Comparison of ENCODE assay signal across 20 cellular contexts in the genomic region with DNA sequence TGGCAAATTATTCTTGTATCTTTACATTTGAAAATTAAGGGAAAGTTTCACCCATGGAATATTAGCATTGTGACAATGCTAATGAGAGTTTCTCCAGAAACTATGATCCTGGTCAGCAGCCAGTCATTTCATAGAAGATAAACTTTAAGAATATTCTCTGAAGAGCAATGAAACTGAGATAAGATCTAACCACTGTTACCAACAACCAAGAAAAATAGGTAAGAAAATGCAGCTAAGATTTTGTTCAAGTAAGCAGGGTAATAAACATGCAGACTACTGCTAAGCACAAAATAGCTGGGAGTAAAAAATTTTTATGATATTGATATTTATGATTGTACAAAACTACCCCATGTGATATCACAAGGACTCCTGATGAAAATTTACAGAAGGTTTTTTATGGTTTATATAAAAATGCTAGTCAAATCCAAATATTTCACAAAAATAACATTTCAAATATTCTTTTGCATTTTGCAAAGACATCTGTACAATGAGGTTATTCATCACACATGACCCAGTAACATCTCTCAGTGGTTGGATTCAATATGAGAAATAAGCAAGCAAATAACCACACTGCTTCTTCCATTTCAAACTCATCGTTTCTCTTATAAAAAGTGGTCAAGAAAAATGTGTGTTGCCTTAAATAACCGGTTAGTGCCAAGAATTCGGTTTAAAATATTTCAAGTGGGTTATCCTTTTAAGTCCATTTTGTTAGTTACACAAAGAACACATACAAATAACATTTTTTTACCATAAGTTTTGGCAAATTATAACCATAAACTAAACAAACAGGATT.
DNase-seq lines count a peak whose midpoint lies in the region; ATAC-seq and TF ChIP-seq lines count a peak whose summit lies in the region.
"Had no signal": no experiment of that assay in that cellular context is flagged by ENCODE, and none has a peak within 500 bp of the region (broad histone marks: within the 10 kb centered on the region; RNA-seq: fewer than 3 reads in every experiment).

No MANE protein-coding gene starts in this region.

- POLR2A ChIA-PET in activated CD4-positive, alpha-beta memory T cell treated with anti-CD3 and anti-CD28 coated beads, Interleukin-2, amount 10 ng/mL, durations not matched to agents 7 days and 5 days (lab: Charles Lee): interaction anchor here (1.3 to 1.4 kb wide), 2 partner anchors 13 to 109 kb away, joined by 3 to 5 read pairs; no protein-coding TSS in a partner anchor
- POLR2A ChIA-PET in activated CD4-positive, alpha-beta memory T cell treated with anti-CD3 and anti-CD28 coated beads for 36 hours (lab: Charles Lee): no interaction called here
- POLR2A ChIA-PET in CD4-positive, alpha-beta T cell (lab: Charles Lee): interaction anchor here (2.4 kb wide), 1 partner anchor 13 kb away, joined by 16 read pairs; no protein-coding TSS in a partner anchor
- POLR2A ChIA-PET in T-cell (lab: Charles Lee): no interaction called here

- no peaks in the 10 kb centered on the region for H3K36me3 Mint-ChIP-seq in activated CD4-positive, alpha-beta memory T cell treated with anti-CD3 and anti-CD28 coated beads, Interleukin-2, amount 10 ng/mL, durations not matched to agents 7 days and 5 days (ENCODE audit: low read depth)
- H3K36me3 Mint-ChIP-seq in activated CD4-positive, alpha-beta memory T cell treated with anti-CD3 and anti-CD28 coated beads for 36 hours: no peaks in the 10 kb centered on the region
- H3K36me3 Mint-ChIP-seq in CD4-positive, alpha-beta T cell (ENCODE audit: low read depth): peaks cover 35% of the 10 kb centered on the region
- peaks cover 26% of the 10 kb centered on the region for H3K36me3 Mint-ChIP-seq in T-cell
- H3K36me3 Mint-ChIP-seq: IgD-negative memory B cell had no signal

- no peak for TF ChIP-seq CTCF in CD4-positive, alpha-beta T cell (IDR thresholded peaks at IDR 0.05)

- no peak for ATAC-seq in CD4-positive, alpha-beta T cell (ENCODE audit: poor library complexity)
- ATAC-seq in T-cell (replicated peaks in 1 of 4) (peak; percentile 39 to 65 (median 52)), GM21423 (IDR thresholded peaks at IDR 0.05; ENCODE audit: unreplicated experiment) (no peak)
- ATAC-seq: activated T-cell treated with anti-CD3 and anti-CD28 coated beads, Interleukin-2, amount 50 U/mL, for 4 hours; GM23338; pancreas; stimulated activated naive B cell treated with anti-CD40 and anti-IgM and Interleukin-4, amounts not matched to agents 10 μg/mL and 1 μg/mL and 100 μg/mL, for 72 hours had no signal

- CTCF ChIA-PET in activated CD4-positive, alpha-beta memory T cell treated with anti-CD3 and anti-CD28 coated beads, Interleukin-2, amount 10 ng/mL, durations not matched to agents 7 days and 5 days (lab: Charles Lee): interaction anchor here (0.6 kb wide), 1 partner anchor 14 kb away, joined by 7 read pairs; no protein-coding TSS in a partner anchor
- CTCF ChIA-PET in activated CD4-positive, alpha-beta memory T cell treated with anti-CD3 and anti-CD28 coated beads for 36 hours (lab: Charles Lee): interaction anchor here (0.9 kb wide), 1 partner anchor 8 kb away, joined by 3 read pairs; no protein-coding TSS in a partner anchor
- CTCF ChIA-PET in CD4-positive, alpha-beta T cell (lab: Charles Lee): no interaction called here
- CTCF ChIA-PET in T-cell (lab: Charles Lee): no interaction called here

- no peak for DNase-seq in activated CD4-positive, alpha-beta memory T cell treated with anti-CD3 and anti-CD28 coated beads, Interleukin-2, amount 10 ng/mL, durations not matched to agents 7 days and 5 days
- no peak for DNase-seq in activated CD4-positive, alpha-beta memory T cell treated with anti-CD3 and anti-CD28 coated beads for 36 hours
- no peak for DNase-seq in CD4-positive, alpha-beta T cell
- no peak for DNase-seq in T-cell
- peak; percentile 42 for DNase-seq in fibroblast of gingiva (ENCODE audit: low read depth)
- DNase-seq in C1 segment of cervical spinal cord (lab: John Stamatoyannopoulos, UW): no peak
- no peak for DNase-seq in COLO668 (lab: John Stamatoyannopoulos, UW; ENCODE audit: unreplicated experiment)
- DNase-seq: activated T-cell treated with anti-CD3 and anti-CD28 coated beads, Interleukin-2, amount 50 U/mL, for 4 hours; glutamatergic neuron; NCI-H1694 treated with DMSO at 0.1 percent for 48 hours; NCI-H446 treated with DMSO at 0.1 percent for 48 hours; pancreas; stimulated activated naive B cell treated with anti-CD40 and anti-IgM and Interleukin-4, amounts not matched to agents 10 μg/mL and 1 μg/mL and 100 μg/mL, for 72 hours had no signal

- intact Hi-C loops in activated CD4-positive, alpha-beta memory T cell treated with anti-CD3 and anti-CD28 coated beads for 36 hours (cut with micrococcal nuclease): no loop called here
- intact Hi-C loops in CD4-positive, alpha-beta T cell (cut with DNase I, micrococcal nuclease): no loop called here

- peaks cover 19% of the 10 kb centered on the region for H3K4me1 Mint-ChIP-seq in activated CD4-positive, alpha-beta memory T cell treated with anti-CD3 and anti-CD28 coated beads, Interleukin-2, amount 10 ng/mL, durations not matched to agents 7 days and 5 days
- peaks cover 33% of the 10 kb centered on the region for H3K4me1 Mint-ChIP-seq in activated CD4-positive, alpha-beta memory T cell treated with anti-CD3 and anti-CD28 coated beads for 36 hours (ENCODE audit: low read depth)
- H3K4me1 Mint-ChIP-seq in CD4-positive, alpha-beta T cell (ENCODE audit: low read depth): peaks cover 50% of the 10 kb centered on the region
- peaks cover 35 to 54% (median 51%) of the 10 kb centered on the region in 3 donors for H3K4me1 Mint-ChIP-seq in T-cell
- H3K4me1 Mint-ChIP-seq: GM23338, neural crest cell had no signal

- H3K9me3 Mint-ChIP-seq in activated CD4-positive, alpha-beta memory T cell treated with anti-CD3 and anti-CD28 coated beads, Interleukin-2, amount 10 ng/mL, durations not matched to agents 7 days and 5 days: no peaks in the 10 kb centered on the region
- no peaks in the 10 kb centered on the region for H3K9me3 Mint-ChIP-seq in activated CD4-positive, alpha-beta memory T cell treated with anti-CD3 and anti-CD28 coated beads for 36 hours
- no peaks in the 10 kb centered on the region for H3K9me3 Mint-ChIP-seq in CD4-positive, alpha-beta T cell
- no peaks in the 10 kb centered on the region for H3K9me3 Mint-ChIP-seq in T-cell
- H3K9me3 Mint-ChIP-seq: activated T-cell treated with anti-CD3 and anti-CD28 coated beads, Interleukin-2, amount 50 U/mL, for 4 hours had no signal

- H3K4me3 Mint-ChIP-seq in activated CD4-positive, alpha-beta memory T cell treated with anti-CD3 and anti-CD28 coated beads, Interleukin-2, amount 10 ng/mL, durations not matched to agents 7 days and 5 days: no peak overlapping the region
- no peak overlapping the region for H3K4me3 Mint-ChIP-seq in activated CD4-positive, alpha-beta memory T cell treated with anti-CD3 and anti-CD28 coated beads for 36 hours
- peak overlapping the region; percentile 7 for H3K4me3 Mint-ChIP-seq in CD4-positive, alpha-beta T cell
- peak overlapping the region in 2 of 3 donors; percentile 35 to 60 for H3K4me3 Mint-ChIP-seq in T-cell
- H3K4me3 Mint-ChIP-seq: activated T-cell treated with anti-CD3 and anti-CD28 coated beads, Interleukin-2, amount 50 U/mL, for 4 hours; GM23338; IgD-negative memory B cell; neural crest cell; stimulated activated naive B cell treated with anti-CD40 and anti-IgM and Interleukin-4, amounts not matched to agents 10 μg/mL and 1 μg/mL and 100 μg/mL, for 72 hours had no signal

- peak overlapping the region; percentile 12 for H3K27ac Mint-ChIP-seq in activated CD4-positive, alpha-beta memory T cell treated with anti-CD3 and anti-CD28 coated beads, Interleukin-2, amount 10 ng/mL, durations not matched to agents 7 days and 5 days
- no peak overlapping the region for H3K27ac Mint-ChIP-seq in activated CD4-positive, alpha-beta memory T cell treated with anti-CD3 and anti-CD28 coated beads for 36 hours
- peak overlapping the region; percentile 37 for H3K27ac Mint-ChIP-seq in CD4-positive, alpha-beta T cell
- H3K27ac Mint-ChIP-seq in T-cell: peak overlapping the region; percentile 70 to 82
- H3K27ac Mint-ChIP-seq: GM23338; IgD-negative memory B cell; stimulated activated naive B cell treated with anti-CD40 and anti-IgM and Interleukin-4, amounts not matched to agents 10 μg/mL and 1 μg/mL and 100 μg/mL, for 72 hours had no signal

- H3K9me3 ChIP-seq in CD4-positive, alpha-beta T cell (ENCODE audit: control insufficient read depth, low read length): no peaks in the 10 kb centered on the region
- H3K9me3 ChIP-seq: breast epithelium, pancreas, SJSA1 had no signal

- H3K27me3 ChIP-seq in CD4-positive, alpha-beta T cell (ENCODE audit: control insufficient read depth, insufficient read depth, low read length): no peaks in the 10 kb centered on the region
- H3K27me3 ChIP-seq: breast epithelium, pancreas, SJSA1 had no signal

- no peak overlapping the region for H3K27ac ChIP-seq in CD4-positive, alpha-beta T cell (ENCODE audit: low read depth, low read length)
- H3K27ac ChIP-seq: breast epithelium, pancreas, RWPE1, SJSA1 had no signal

- peaks cover 23% of the 10 kb centered on the region for H3K27me3 Mint-ChIP-seq in activated CD4-positive, alpha-beta memory T cell treated with anti-CD3 and anti-CD28 coated beads, Interleukin-2, amount 10 ng/mL, durations not matched to agents 7 days and 5 days
- no peaks in the 10 kb centered on the region for H3K27me3 Mint-ChIP-seq in activated CD4-positive, alpha-beta memory T cell treated with anti-CD3 and anti-CD28 coated beads for 36 hours
- H3K27me3 Mint-ChIP-seq in CD4-positive, alpha-beta T cell: no peaks in the 10 kb centered on the region
- H3K27me3 Mint-ChIP-seq in T-cell: peaks cover 0 to 16% of the 10 kb centered on the region in 2 donors

Comparison
In these comparisons a context has a peak if more than half of its experiments do, and no peak if none do; other contexts are left out.
1. POLR2A ChIA-PET loops: an anchor here in activated CD4-positive, alpha-beta memory T cell treated with anti-CD3 and anti-CD28 coated beads, Interleukin-2, amount 10 ng/mL, durations not matched to agents 7 days and 5 days (1.3 to 1.4 kb wide) and CD4-positive, alpha-beta T cell (2.4 kb wide); none called in activated CD4-positive, alpha-beta memory T cell treated with anti-CD3 and anti-CD28 coated beads for 36 hours and T-cell.
2. H3K4me3 Mint-ChIP-seq: peak in CD4-positive, alpha-beta T cell (single experiment) and T-cell (2 of 3); none in activated CD4-positive, alpha-beta memory T cell treated with anti-CD3 and anti-CD28 coated beads, Interleukin-2, amount 10 ng/mL, durations not matched to agents 7 days and 5 days (single experiment) and activated CD4-positive, alpha-beta memory T cell treated with anti-CD3 and anti-CD28 coated beads for 36 hours (single experiment).
3. ATAC-seq: peak in T-cell (4 of 4); none in CD4-positive, alpha-beta T cell (single experiment) and GM21423 (single experiment).
4. CTCF ChIA-PET loops: an anchor here in activated CD4-positive, alpha-beta memory T cell treated with anti-CD3 and anti-CD28 coated beads, Interleukin-2, amount 10 ng/mL, durations not matched to agents 7 days and 5 days (0.6 kb wide) and activated CD4-positive, alpha-beta memory T cell treated with anti-CD3 and anti-CD28 coated beads for 36 hours (0.9 kb wide); none called in CD4-positive, alpha-beta T cell and T-cell.